14 cellular contexts compared by ENCODE assay signal in the genomic region with DNA sequence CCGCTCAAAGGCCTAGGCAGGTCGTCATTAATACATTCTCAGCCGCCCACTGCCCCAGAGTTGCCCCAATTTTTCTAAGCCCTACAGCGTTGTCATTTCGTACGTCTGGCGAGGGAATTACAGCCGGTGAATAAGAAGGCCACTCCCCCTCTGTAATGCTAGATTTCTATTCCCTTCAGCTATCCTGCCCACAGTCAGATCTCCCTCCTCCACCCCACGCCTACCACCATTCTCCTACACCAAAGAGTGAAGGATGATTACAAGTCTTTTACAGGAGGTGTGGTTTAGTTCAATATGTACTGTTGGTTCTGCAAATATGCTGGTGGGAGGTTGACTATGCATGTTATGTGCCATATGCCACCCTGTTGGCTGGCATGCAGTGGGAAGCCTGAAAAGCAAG.
DNase-seq lines count a peak whose midpoint lies in the region; ATAC-seq and TF ChIP-seq lines count a peak whose summit lies in the region.
"Had no signal": no experiment of that assay in that cellular context is flagged by ENCODE, and none has a peak within 500 bp of the region (broad histone marks: within the 10 kb centered on the region; RNA-seq: fewer than 3 reads in every experiment).

No MANE protein-coding gene starts in this region.

- H3K27me3 Mint-ChIP-seq in Calu3 (ENCODE audit: unreplicated experiment): no peaks in the 10 kb centered on the region
- H3K27me3 Mint-ChIP-seq: activated naive CD8-positive, alpha-beta T cell had no signal

- H3K36me3 Mint-ChIP-seq in Calu3 (ENCODE audit: insufficient read depth, unreplicated experiment): no peaks in the 10 kb centered on the region
- H3K36me3 Mint-ChIP-seq: activated CD8-positive, alpha-beta memory T cell treated with anti-CD3 and anti-CD28 coated beads, Interleukin-2, amount 10 ng/mL, durations not matched to agents 7 days and 5 days; activated naive CD8-positive, alpha-beta T cell had no signal

- intact Hi-C loops in Calu3 (cut with micrococcal nuclease; ENCODE audit: unreplicated experiment): loop anchor here (2.0 kb wide), 1 partner anchor 47 kb away; no protein-coding TSS in a partner anchor

- no TSS peak for BruUV-seq in Calu3 (replicated peaks; lab: Mats Ljungman, UMichigan)

- ATAC-seq in omental fat pad (ENCODE audit: low FRiP score): peak; percentile 89
- no peak for ATAC-seq in GM21723 (IDR thresholded peaks at IDR 0.05; ENCODE audit: unreplicated experiment)
- no peak for ATAC-seq in GM21825 (IDR thresholded peaks at IDR 0.05; ENCODE audit: unreplicated experiment)
- ATAC-seq: activated CD8-positive, alpha-beta memory T cell treated with anti-CD3 and anti-CD28 coated beads, Interleukin-2, amount 10 ng/mL, durations not matched to agents 7 days and 5 days had no signal

- peaks cover 22% of the 10 kb centered on the region for H3K4me1 Mint-ChIP-seq in Calu3 (ENCODE audit: low read depth, unreplicated experiment)
- H3K4me1 Mint-ChIP-seq: activated CD8-positive, alpha-beta memory T cell treated with anti-CD3 and anti-CD28 coated beads, Interleukin-2, amount 10 ng/mL, durations not matched to agents 7 days and 5 days had no signal

- peak overlapping the region; percentile 30 for H3K4me3 Mint-ChIP-seq in Calu3 (ENCODE audit: low read depth, unreplicated experiment)
- H3K4me3 Mint-ChIP-seq: activated CD8-positive, alpha-beta memory T cell treated with anti-CD3 and anti-CD28 coated beads, Interleukin-2, amount 10 ng/mL, durations not matched to agents 7 days and 5 days; activated naive CD8-positive, alpha-beta T cell; dendritic cell treated with granulocyte-macrophage colony-stimulating factor and Interleukin-4, amounts not matched to agents 40 ng/mL and 50 ng/mL, for 4 days; IgD-negative memory B cell had no signal

- H3K9me3 Mint-ChIP-seq in Calu3 (ENCODE audit: low read depth, unreplicated experiment): peaks cover 3% of the 10 kb centered on the region

- TF ChIP-seq CTCF in Calu3 (IDR thresholded peaks at IDR 0.05; ENCODE audit: unreplicated experiment): no peak
- TF ChIP-seq CTCF in omental fat pad (IDR thresholded peaks at IDR 0.05): no peak

- DNase-seq in Calu3: peak; percentile 40
- DNase-seq in NCI-H446 treated with DMSO at 0.1 percent for 48 hours (lab: John Stamatoyannopoulos, UW): peak; percentile 26
- peak; percentile 15 for DNase-seq in cerebellum (ENCODE audit: low spot score)
- DNase-seq in omental fat pad (ENCODE audit: low spot score): no peak
- no peak for DNase-seq in stimulated activated naive CD4-positive, alpha-beta T cell treated with Interleukin-2 at 50 U/mL for 16 hours (lab: John Stamatoyannopoulos, UW)
- no peak for DNase-seq in NCI-H1105 (lab: John Stamatoyannopoulos, UW)
- DNase-seq: activated CD8-positive, alpha-beta memory T cell treated with anti-CD3 and anti-CD28 coated beads, Interleukin-2, amount 10 ng/mL, durations not matched to agents 7 days and 5 days; NCI-H1436 treated with DMSO at 0.1 percent for 48 hours; thyroid gland had no signal

- H3K27ac Mint-ChIP-seq in Calu3 (ENCODE audit: unreplicated experiment): no peak overlapping the region
- H3K27ac Mint-ChIP-seq: activated CD8-positive, alpha-beta memory T cell treated with anti-CD3 and anti-CD28 coated beads, Interleukin-2, amount 10 ng/mL, durations not matched to agents 7 days and 5 days; activated naive CD8-positive, alpha-beta T cell; dendritic cell treated with granulocyte-macrophage colony-stimulating factor and Interleukin-4, amounts not matched to agents 40 ng/mL and 50 ng/mL, for 4 days; IgD-negative memory B cell had no signal

- CTCF ChIA-PET in Calu3 (lab: Charles Lee): no interaction called here

Comparison
In these comparisons a context has a peak if more than half of its experiments do, and no peak if none do; other contexts are left out.
1. DNase-seq: peak in Calu3 (single experiment), NCI-H446 treated with DMSO at 0.1 percent for 48 hours (single experiment) and cerebellum (single experiment); none in omental fat pad (single experiment), stimulated activated naive CD4-positive, alpha-beta T cell treated with Interleukin-2 at 50 U/mL for 16 hours (single experiment) and NCI-H1105 (single experiment).